Comparison of ENCODE assay signal across 1 cellular context in genomic region chr10:3365630-3366029, GRCh38.
TF ChIP-seq lines count a peak whose summit lies in the region.

No MANE protein-coding gene starts in this region.

TF ChIP-seq in HepG2, 621 proteins besides CTCF, POLR2A, EP300 and RAD21 (continued from another document and continues in another):
- TF ChIP-seq ZNF335 (CRISPR knock-in tag; IDR thresholded peaks at IDR 0.05) (no peak), HMG20B (CRISPR knock-in tag; conservative IDR thresholded peaks at IDR 0.05) (peak; percentile 84), TEF (CRISPR knock-in tag; IDR thresholded peaks at IDR 0.05) (no peak), SIN3A (IDR thresholded peaks at IDR 0.05; ENCODE audit: borderline replicate concordance, low read depth, low read length) (no peak), ZFP90 (CRISPR knock-in tag; IDR thresholded peaks at IDR 0.05; ENCODE audit: borderline replicate concordance) (no peak), ZGPAT (CRISPR knock-in tag; IDR thresholded peaks at IDR 0.05) (peak; percentile 44; the same call in 1 of the 2 replicates), TFE3 (CRISPR knock-in tag; IDR thresholded peaks at IDR 0.05) (peak; percentile 56; the same call in 1 of the 2 replicates), FOXA1 (IDR thresholded peaks at IDR 0.05) (no peak), FOXA1 (CRISPR knock-in tag; IDR thresholded peaks at IDR 0.05) (peak; percentile 59), ZNF326 (CRISPR knock-in tag; IDR thresholded peaks at IDR 0.05; ENCODE audit: borderline replicate concordance) (no peak), RCOR2 (CRISPR knock-in tag; IDR thresholded peaks at IDR 0.05) (no peak), CEBPG (CRISPR knock-in tag; IDR thresholded peaks at IDR 0.05) (peak; percentile 78), CREM (IDR thresholded peaks at IDR 0.05) (peak; percentile 58), CREM (CRISPR knock-in tag; IDR thresholded peaks at IDR 0.05) (no peak), WIZ (CRISPR knock-in tag; IDR thresholded peaks at IDR 0.05) (no peak), ZNF552 (CRISPR knock-in tag; IDR thresholded peaks at IDR 0.05; ENCODE audit: borderline replicate concordance) (no peak), ZBTB49 (CRISPR knock-in tag; IDR thresholded peaks at IDR 0.05; ENCODE audit: borderline replicate concordance) (no peak), MTF1 (CRISPR knock-in tag; IDR thresholded peaks at IDR 0.05) (no peak), ZNF713 (CRISPR knock-in tag; IDR thresholded peaks at IDR 0.05) (no peak), PPARG (CRISPR knock-in tag; conservative IDR thresholded peaks at IDR 0.05) (0 out of 2 replicates have a peak, but pooled peaks have one; percentile 35), KDM4B (CRISPR knock-in tag; IDR thresholded peaks at IDR 0.05) (no peak), FOXC1 (CRISPR knock-in tag; IDR thresholded peaks at IDR 0.05; ENCODE audit: borderline replicate concordance) (no peak), ZNF235 (CRISPR knock-in tag; IDR thresholded peaks at IDR 0.05; ENCODE audit: borderline replicate concordance) (no peak), ZNF253 (CRISPR knock-in tag; IDR thresholded peaks at IDR 0.05; ENCODE audit: borderline replicate concordance) (no peak), POLR2AphosphoS5 (IDR thresholded peaks at IDR 0.05; ENCODE audit: low read depth, low read length) (no peak), STAT5B (CRISPR knock-in tag; IDR thresholded peaks at IDR 0.05) (no peak), MEIS2 (CRISPR knock-in tag; IDR thresholded peaks at IDR 0.05) (no peak), IKZF1 (IDR thresholded peaks at IDR 0.05) (no peak), ZBTB34 (CRISPR knock-in tag; IDR thresholded peaks at IDR 0.05) (no peak), SKI (IDR thresholded peaks at IDR 0.05; ENCODE audit: partially characterized antibody) (peak; percentile 29), FOXO1 (CRISPR knock-in tag; IDR thresholded peaks at IDR 0.05) (peak; percentile 49; the same call in 1 of the 2 replicates), KAT8 (CRISPR knock-in tag; IDR thresholded peaks at IDR 0.05) (0 out of 2 replicates have a peak, but pooled peaks have one; percentile 24), SRF (IDR thresholded peaks at IDR 0.05; ENCODE audit: low read depth, low read length) (no peak), PRMT3 (CRISPR knock-in tag; IDR thresholded peaks at IDR 0.05; ENCODE audit: borderline replicate concordance, low read depth) (no peak), ZNF496 (CRISPR knock-in tag; IDR thresholded peaks at IDR 0.05; ENCODE audit: insufficient replicate concordance) (no peak), ZNF567 (CRISPR knock-in tag; IDR thresholded peaks at IDR 0.05; ENCODE audit: borderline replicate concordance) (no peak), ZNF777 (CRISPR knock-in tag; IDR thresholded peaks at IDR 0.05) (no peak), KLF16 (CRISPR knock-in tag; IDR thresholded peaks at IDR 0.05) (no peak), ZBTB7B (CRISPR knock-in tag; IDR thresholded peaks at IDR 0.05) (no peak), JUND (CRISPR knock-in tag; IDR thresholded peaks at IDR 0.05) (peak; percentile 58; the same call in 1 of the 2 replicates), U2AF2 (IDR thresholded peaks at IDR 0.05; ENCODE audit: low read depth, low read length) (no peak), AHDC1 (CRISPR knock-in tag; IDR thresholded peaks at IDR 0.05; ENCODE audit: borderline replicate concordance) (0 out of 2 replicates have a peak, but pooled peaks have one; percentile 43), ZSCAN21 (CRISPR knock-in tag; IDR thresholded peaks at IDR 0.05; ENCODE audit: borderline replicate concordance) (no peak), DNMT3B (CRISPR knock-in tag; conservative IDR thresholded peaks at IDR 0.05) (no peak), ZMAT3 (CRISPR knock-in tag; conservative IDR thresholded peaks at IDR 0.05) (no peak), HNF4A (CRISPR knock-in tag; IDR thresholded peaks at IDR 0.05) (no peak), ZFP36 (IDR thresholded peaks at IDR 0.05; ENCODE audit: borderline replicate concordance, low read depth, low read length, partially characterized antibody) (no peak), ZNF367 (CRISPR knock-in tag; IDR thresholded peaks at IDR 0.05; ENCODE audit: borderline replicate concordance) (no peak), MYC (CRISPR knock-in tag; IDR thresholded peaks at IDR 0.05; ENCODE audit: borderline replicate concordance) (no peak), FOSL1 (CRISPR knock-in tag; IDR thresholded peaks at IDR 0.05; ENCODE audit: borderline replicate concordance) (no peak; the same call in 1 of the 2 replicates), KAT2B (IDR thresholded peaks at IDR 0.05; ENCODE audit: borderline replicate concordance, low read depth, low read length) (no peak), SMARCE1 (IDR thresholded peaks at IDR 0.05; ENCODE audit: borderline replicate concordance) (no peak)
- TF ChIP-seq, protein P1, sequence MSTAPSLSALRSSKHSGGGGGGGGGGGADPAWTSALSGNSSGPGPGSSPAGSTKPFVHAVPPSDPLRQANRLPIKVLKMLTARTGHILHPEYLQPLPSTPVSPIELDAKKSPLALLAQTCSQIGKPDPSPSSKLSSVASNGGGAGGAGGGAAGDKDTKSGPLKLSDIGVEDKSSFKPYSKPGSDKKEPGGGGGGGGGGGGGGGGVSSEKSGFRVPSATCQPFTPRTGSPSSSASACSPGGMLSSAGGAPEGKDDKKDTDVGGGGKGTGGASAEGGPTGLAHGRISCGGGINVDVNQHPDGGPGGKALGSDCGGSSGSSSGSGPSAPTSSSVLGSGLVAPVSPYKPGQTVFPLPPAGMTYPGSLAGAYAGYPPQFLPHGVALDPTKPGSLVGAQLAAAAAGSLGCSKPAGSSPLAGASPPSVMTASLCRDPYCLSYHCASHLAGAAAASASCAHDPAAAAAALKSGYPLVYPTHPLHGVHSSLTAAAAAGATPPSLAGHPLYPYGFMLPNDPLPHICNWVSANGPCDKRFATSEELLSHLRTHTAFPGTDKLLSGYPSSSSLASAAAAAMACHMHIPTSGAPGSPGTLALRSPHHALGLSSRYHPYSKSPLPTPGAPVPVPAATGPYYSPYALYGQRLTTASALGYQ (CRISPR knock-in tag; IDR thresholded peaks at IDR 0.05) = peak; percentile 68
- TF ChIP-seq, protein P2, sequence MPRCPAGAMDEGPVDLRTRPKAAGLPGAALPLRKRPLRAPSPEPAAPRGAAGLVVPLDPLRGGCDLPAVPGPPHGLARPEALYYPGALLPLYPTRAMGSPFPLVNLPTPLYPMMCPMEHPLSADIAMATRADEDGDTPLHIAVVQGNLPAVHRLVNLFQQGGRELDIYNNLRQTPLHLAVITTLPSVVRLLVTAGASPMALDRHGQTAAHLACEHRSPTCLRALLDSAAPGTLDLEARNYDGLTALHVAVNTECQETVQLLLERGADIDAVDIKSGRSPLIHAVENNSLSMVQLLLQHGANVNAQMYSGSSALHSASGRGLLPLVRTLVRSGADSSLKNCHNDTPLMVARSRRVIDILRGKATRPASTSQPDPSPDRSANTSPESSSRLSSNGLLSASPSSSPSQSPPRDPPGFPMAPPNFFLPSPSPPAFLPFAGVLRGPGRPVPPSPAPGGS (CRISPR knock-in tag; IDR thresholded peaks at IDR 0.05) = no peak
